12 cellular contexts compared by ENCODE assay signal in the genomic region with DNA sequence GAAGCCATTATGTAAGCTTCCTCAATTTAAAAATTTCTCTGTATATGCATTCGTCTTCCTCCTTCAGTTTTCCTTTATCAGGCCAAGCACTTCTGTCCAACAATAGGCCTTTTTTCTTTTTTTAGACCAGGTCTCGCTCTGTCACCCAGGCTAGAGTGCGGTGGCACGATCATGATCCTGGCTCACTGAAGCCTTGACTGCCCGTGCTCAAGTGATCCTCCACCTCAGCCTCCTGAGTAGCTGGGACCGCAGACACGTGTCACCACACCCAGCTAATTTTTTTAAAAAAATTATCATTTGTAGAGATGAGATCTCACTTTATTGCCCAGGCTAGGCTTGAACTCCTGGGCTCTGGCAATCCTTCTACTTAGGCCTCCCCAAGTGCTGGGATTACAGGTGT. TPM values are rescaled to one million over a fixed set of nuclear protein-coding genes. Genes with fewer than 3 reads are reported as not detected.
DNase-seq lines count a peak whose midpoint lies in the region; ATAC-seq and TF ChIP-seq lines count a peak whose summit lies in the region.
"Had no signal": no experiment of that assay in that cellular context is flagged by ENCODE, and none has a peak within 500 bp of the region (broad histone marks: within the 10 kb centered on the region; RNA-seq: fewer than 3 reads in every experiment).

No MANE protein-coding gene starts in this region.

- TF ChIP-seq POLR2A in tibial nerve (IDR thresholded peaks at IDR 0.05) = no peak

- no peak overlapping the region for H3K27ac Mint-ChIP-seq in glutamatergic neuron (ENCODE audit: unreplicated experiment)

- peaks cover 0 to 7% (median 5%) of the 10 kb centered on the region in 4 donors for H3K4me1 ChIP-seq in tibial nerve

- no peaks in the 10 kb centered on the region for H3K27me3 ChIP-seq in tibial nerve
- H3K27me3 ChIP-seq: right atrium auricular region had no signal

- H3K36me3 ChIP-seq in tibial nerve = no peaks in the 10 kb centered on the region
- H3K36me3 ChIP-seq: right atrium auricular region had no signal

- 57 to 66% methylated on average over 7 of the region's 7 CpGs for WGBS in tibial nerve, 2 donors

- DNase-seq in GM12865 (ENCODE audit: low read depth) = peak; percentile 63
- peak; percentile 21 for DNase-seq in kidney tubule cell (ENCODE audit: low spot score)
- no peak for DNase-seq in SW480 (ENCODE audit: low spot score)
- no peak for DNase-seq in glutamatergic neuron
- no peak for DNase-seq in tibial nerve (ENCODE audit: low spot score in 2 of 2)
- DNase-seq in NCI-H2081 treated with DMSO at 0.1 percent for 48 hours (lab: John Stamatoyannopoulos, UW) = no peak
- DNase-seq: activated T-cell treated with anti-CD3 and anti-CD28 coated beads, Interleukin-2, amount 50 U/mL, for 72 hours; mesendoderm; MV-4-11 had no signal

- H3K9me3 ChIP-seq in tibial nerve = no peaks in the 10 kb centered on the region
- H3K9me3 ChIP-seq: right atrium auricular region had no signal

- H3K4me3 Mint-ChIP-seq in glutamatergic neuron (ENCODE audit: unreplicated experiment) = no peak overlapping the region
- H3K4me3 Mint-ChIP-seq: activated T-cell treated with anti-CD3 and anti-CD28 coated beads, Interleukin-2, amount 50 U/mL, for 72 hours had no signal

- H3K27me3 Mint-ChIP-seq in glutamatergic neuron (ENCODE audit: unreplicated experiment) = no peaks in the 10 kb centered on the region

- no peak for TF ChIP-seq CTCF in GM12865 (IDR thresholded peaks at IDR 0.05; ENCODE audit: insufficient read depth, low read depth, low read length, missing control alignments)
- no peak for TF ChIP-seq CTCF in glutamatergic neuron (IDR thresholded peaks at IDR 0.05; ENCODE audit: partially characterized antibody, unreplicated experiment)
- TF ChIP-seq CTCF in tibial nerve (IDR thresholded peaks at IDR 0.05) = no peak

- H3K27ac ChIP-seq in tibial nerve = no peak overlapping the region
- H3K27ac ChIP-seq: right atrium auricular region had no signal

- ATAC-seq in GM21367 (IDR thresholded peaks at IDR 0.05; ENCODE audit: unreplicated experiment) = peak; percentile 59
- ATAC-seq in HG03342 (IDR thresholded peaks at IDR 0.05; ENCODE audit: unreplicated experiment) = peak; percentile 79
- ATAC-seq: activated T-cell treated with anti-CD3 and anti-CD28 coated beads, Interleukin-2, amount 50 U/mL, for 72 hours had no signal

- H3K4me1 Mint-ChIP-seq in glutamatergic neuron (ENCODE audit: low read depth, unreplicated experiment) = no peaks in the 10 kb centered on the region

- no peak overlapping the region for H3K4me3 ChIP-seq in GM12865 (ENCODE audit: low read depth, low read length)
- H3K4me3 ChIP-seq in tibial nerve = no peak overlapping the region
- H3K4me3 ChIP-seq: right atrium auricular region had no signal

- no peaks in the 10 kb centered on the region for H3K36me3 Mint-ChIP-seq in glutamatergic neuron (ENCODE audit: unreplicated experiment)

- TF ChIP-seq EP300 in tibial nerve (IDR thresholded peaks at IDR 0.05) = no peak

- no peaks in the 10 kb centered on the region for H3K9me3 Mint-ChIP-seq in glutamatergic neuron (ENCODE audit: unreplicated experiment)
- H3K9me3 Mint-ChIP-seq: activated T-cell treated with anti-CD3 and anti-CD28 coated beads, Interleukin-2, amount 50 U/mL, for 72 hours had no signal

RNA-seq across cellular contexts. Expression of a gene that starts 25.8 kb away (rescaled TPM):
- 13.1 TPM for total RNA-seq in glutamatergic neuron (ENCODE audit: unreplicated experiment)
- 10 to 100 TPM; 43.7 to 99.0 (median 59.6) TPM for total RNA-seq in tibial nerve

RNA-seq across cellular contexts. Expression of a gene that starts 29.5 kb away (rescaled TPM):
- total RNA-seq in glutamatergic neuron (ENCODE audit: unreplicated experiment) (32.5 TPM), tibial nerve (10 to 100 TPM; 33.9 to 92.0 (median 58.3) TPM)

Comparison
In these comparisons a context has a peak if more than half of its experiments do, and no peak if none do; other contexts are left out.
1. DNase-seq: peak in GM12865 (single experiment) and kidney tubule cell (single experiment); none in SW480 (single experiment), glutamatergic neuron (single experiment), tibial nerve (0 of 2) and NCI-H2081 treated with DMSO at 0.1 percent for 48 hours (single experiment).